ENCODE assay signal across 8 cellular contexts in the genomic region with DNA sequence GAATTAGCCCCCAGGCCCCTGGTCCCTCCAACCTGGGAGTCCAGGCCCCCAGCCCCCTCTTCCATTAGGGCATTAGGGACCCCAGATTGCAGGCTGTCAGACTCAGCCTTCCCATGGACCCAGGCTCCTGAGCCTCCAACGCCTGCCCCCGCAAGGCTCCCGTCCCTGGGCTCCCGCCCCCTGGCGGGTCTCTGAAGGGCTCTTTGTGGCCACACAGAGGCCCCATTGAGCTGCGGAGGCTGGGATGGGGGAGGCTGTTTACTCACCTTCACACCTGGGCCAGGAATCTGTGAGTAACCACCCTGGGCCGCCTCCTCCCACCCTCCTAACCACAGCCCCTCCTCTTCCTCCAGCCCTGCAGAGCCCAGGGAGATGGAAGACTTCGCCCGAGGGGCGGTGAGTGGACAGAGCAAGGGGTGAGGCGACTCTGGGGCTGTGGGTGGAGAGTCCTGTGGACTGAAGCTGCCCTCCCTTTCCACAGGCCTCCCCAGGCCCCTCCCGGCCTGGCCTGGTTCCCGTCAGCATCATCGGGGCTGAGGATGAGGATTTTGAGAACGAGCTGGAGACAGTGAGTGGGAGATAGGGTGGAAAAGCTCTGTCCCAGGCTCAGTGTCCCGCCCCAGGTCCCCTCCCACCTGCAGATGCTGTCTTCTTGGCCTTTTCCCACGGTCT. TPM values are rescaled to one million over a fixed set of nuclear protein-coding genes. Genes with fewer than 3 reads are reported as not detected.
A peak's percentile ranks its signal among the peaks of the same experiment; 100 is the strongest.
DNase-seq lines count a peak whose midpoint lies in the region; ATAC-seq and TF ChIP-seq lines count a peak whose summit lies in the region.

No MANE protein-coding gene starts in this region.

- H3K4me1 Mint-ChIP-seq in IgD-negative memory B cell, result peaks cover 27 to 41% (median 29%) of the 10 kb centered on the region in 3 donors
- peaks cover 64% of the 10 kb centered on the region for H3K4me1 Mint-ChIP-seq in activated CD8-positive, alpha-beta T cell treated with anti-CD3 and anti-CD28 coated beads, Interleukin-2, amount 10 ng/mL, durations not matched to agents 7 days and 5 days (ENCODE audit: low read depth)
- peaks cover 34% of the 10 kb centered on the region for H3K4me1 Mint-ChIP-seq in endothelial cell (ENCODE audit: unreplicated experiment)

- H3K4me3 ChIP-seq in skin epidermis, result peak overlapping the region in 4 of 7 experiments; percentile 8 to 23 (median 16)

- H3K27ac ChIP-seq in skin epidermis, result peak overlapping the region in 19 of 21 experiments; percentile 14 to 99 (median 70)

- POLR2A ChIA-PET in activated CD8-positive, alpha-beta T cell treated with anti-CD3 and anti-CD28 coated beads, Interleukin-2, amount 10 ng/mL, durations not matched to agents 7 days and 5 days (lab: Charles Lee), result interaction anchor here (0.6 to 11.6 kb wide), 8 partner anchors 14 to 58 kb away, joined by 3 to 241 read pairs (median 16); partner anchors contain the start of genes CD79A, ERFL and RPS19

- no peak for TF ChIP-seq CTCF in endothelial cell (IDR thresholded peaks at IDR 0.05; ENCODE audit: unreplicated experiment)

- ATAC-seq in activated CD8-positive, alpha-beta T cell treated with anti-CD3 and anti-CD28 coated beads, Interleukin-2, amount 10 ng/mL, durations not matched to agents 7 days and 5 days, result peak; percentile 48

- CTCF ChIA-PET in activated CD8-positive, alpha-beta T cell treated with anti-CD3 and anti-CD28 coated beads, Interleukin-2, amount 10 ng/mL, durations not matched to agents 7 days and 5 days (lab: Charles Lee), result interaction anchor here (1.0 to 11.7 kb wide), 11 partner anchors 13 to 70 kb away, joined by 4 to 176 read pairs (median 7); partner anchors contain the start of genes CD79A and RPS19

- H3K4me3 Mint-ChIP-seq in IgD-negative memory B cell (peak overlapping the region; percentile 85 to 98 (median 94)), endothelial cell (ENCODE audit: unreplicated experiment) (peak overlapping the region; percentile 57)
- H3K4me3 Mint-ChIP-seq in activated CD8-positive, alpha-beta T cell treated with anti-CD3 and anti-CD28 coated beads, Interleukin-2, amount 10 ng/mL, durations not matched to agents 7 days and 5 days, result peak overlapping the region; percentile 80

- H3K9me3 Mint-ChIP-seq in IgD-negative memory B cell (no peaks in the 10 kb centered on the region), endothelial cell (ENCODE audit: unreplicated experiment) (no peaks in the 10 kb centered on the region)
- H3K9me3 Mint-ChIP-seq in activated CD8-positive, alpha-beta T cell treated with anti-CD3 and anti-CD28 coated beads, Interleukin-2, amount 10 ng/mL, durations not matched to agents 7 days and 5 days (ENCODE audit: insufficient read depth), result no peaks in the 10 kb centered on the region

- H3K27me3 Mint-ChIP-seq in IgD-negative memory B cell (no peaks in the 10 kb centered on the region), endothelial cell (ENCODE audit: unreplicated experiment) (peaks cover 23% of the 10 kb centered on the region)
- no peaks in the 10 kb centered on the region for H3K27me3 Mint-ChIP-seq in activated CD8-positive, alpha-beta T cell treated with anti-CD3 and anti-CD28 coated beads, Interleukin-2, amount 10 ng/mL, durations not matched to agents 7 days and 5 days (ENCODE audit: low read depth)

- DNase-seq in Ammon's horn (ENCODE audit: low spot score) (peak; percentile 48), endothelial cell (ENCODE audit: low spot score) (no peak), RKO (ENCODE audit: low spot score) (no peak), amniotic stem cell (lab: John Stamatoyannopoulos, UW) (no peak), NCI-H82 treated with DMSO at 0.1 percent for 48 hours (lab: John Stamatoyannopoulos, UW; ENCODE audit: unreplicated experiment) (no peak)
- peak; percentile 91 for DNase-seq in activated CD8-positive, alpha-beta T cell treated with anti-CD3 and anti-CD28 coated beads, Interleukin-2, amount 10 ng/mL, durations not matched to agents 7 days and 5 days

- H3K27ac Mint-ChIP-seq in IgD-negative memory B cell (peak overlapping the region; percentile 95 to 99 (median 95)), endothelial cell (ENCODE audit: unreplicated experiment) (peak overlapping the region; percentile 64)
- peak overlapping the region; percentile 91 for H3K27ac Mint-ChIP-seq in activated CD8-positive, alpha-beta T cell treated with anti-CD3 and anti-CD28 coated beads, Interleukin-2, amount 10 ng/mL, durations not matched to agents 7 days and 5 days

- H3K36me3 Mint-ChIP-seq in IgD-negative memory B cell, result peaks cover 4% of the 10 kb centered on the region
- peaks cover 77% of the 10 kb centered on the region for H3K36me3 Mint-ChIP-seq in activated CD8-positive, alpha-beta T cell treated with anti-CD3 and anti-CD28 coated beads, Interleukin-2, amount 10 ng/mL, durations not matched to agents 7 days and 5 days (ENCODE audit: low read depth)
- H3K36me3 Mint-ChIP-seq in endothelial cell (ENCODE audit: low read depth, unreplicated experiment), result peaks cover 23% of the 10 kb centered on the region

RNA-seq across cellular contexts. Expression of gene ARHGEF1, which starts 4.9 kb away (rescaled TPM):
- 203 TPM for polyA plus RNA-seq in IgD-negative memory B cell
- 100 to 1,000 TPM; 515 to 537 TPM for total RNA-seq in activated CD8-positive, alpha-beta T cell treated with anti-CD3 and anti-CD28 coated beads, Interleukin-2, amount 10 ng/mL, durations not matched to agents 7 days and 5 days
- 113 TPM for total RNA-seq in endothelial cell (ENCODE audit: unreplicated experiment)

RNA-seq across cellular contexts. Expression of gene CD79A, which starts 10.8 kb away (rescaled TPM):
- polyA plus RNA-seq in IgD-negative memory B cell, result 3,141 TPM
- 10 to 100 TPM; 17.4 to 21.5 TPM for total RNA-seq in activated CD8-positive, alpha-beta T cell treated with anti-CD3 and anti-CD28 coated beads, Interleukin-2, amount 10 ng/mL, durations not matched to agents 7 days and 5 days
- 1.1 TPM for total RNA-seq in endothelial cell (ENCODE audit: unreplicated experiment)

RNA-seq across cellular contexts. Expression of gene RPS19, which starts 27.8 kb away (rescaled TPM):
- polyA plus RNA-seq in IgD-negative memory B cell, result 7,882 TPM
- 1,000 to 10,000 TPM; 3,024 to 3,056 TPM for total RNA-seq in activated CD8-positive, alpha-beta T cell treated with anti-CD3 and anti-CD28 coated beads, Interleukin-2, amount 10 ng/mL, durations not matched to agents 7 days and 5 days
- 3,886 TPM for total RNA-seq in endothelial cell (ENCODE audit: unreplicated experiment)

RNA-seq across cellular contexts. Expression of gene ERFL, which starts 40.4 kb away (rescaled TPM):
- polyA plus RNA-seq in IgD-negative memory B cell, result not detected
- total RNA-seq in activated CD8-positive, alpha-beta T cell treated with anti-CD3 and anti-CD28 coated beads, Interleukin-2, amount 10 ng/mL, durations not matched to agents 7 days and 5 days, result 1 to 10 TPM in 1 of 2 experiments, under 1 TPM in 1; 0.84 to 1.1 TPM
- 0.46 TPM for total RNA-seq in endothelial cell (ENCODE audit: unreplicated experiment)

RNA-seq across cellular contexts. Expression of gene DMRTC2, which starts 43.0 kb away (rescaled TPM):
- not detected for polyA plus RNA-seq in IgD-negative memory B cell
- total RNA-seq in activated CD8-positive, alpha-beta T cell treated with anti-CD3 and anti-CD28 coated beads, Interleukin-2, amount 10 ng/mL, durations not matched to agents 7 days and 5 days, result not detected
- not detected for total RNA-seq in endothelial cell (ENCODE audit: unreplicated experiment)

Comparison
In these comparisons a context has a peak if more than half of its experiments do, and no peak if none do; other contexts are left out.
1. DNase-seq: peak in Ammon's horn (single experiment) and activated CD8-positive, alpha-beta T cell treated with anti-CD3 and anti-CD28 coated beads, Interleukin-2, amount 10 ng/mL, durations not matched to agents 7 days and 5 days (single experiment); none in endothelial cell (single experiment), RKO (single experiment), amniotic stem cell (single experiment) and NCI-H82 treated with DMSO at 0.1 percent for 48 hours (single experiment).
2. Peak in every context shown above with its lines, with median percentiles within 50 percentile points of each other: H3K27ac Mint-ChIP-seq and H3K4me3 Mint-ChIP-seq.